Comparison of ENCODE assay signal across 33 cellular contexts in genomic region chr6:145924600-145924999, GRCh38.
"Had no signal": no experiment of that assay in that cellular context is flagged by ENCODE, and none has a peak within 500 bp of the region (broad histone marks: within the 10 kb centered on the region; RNA-seq: fewer than 3 reads in every experiment).

No MANE protein-coding gene starts in this region.

- ATAC-seq: activated CD8-positive, alpha-beta memory T cell treated with anti-CD3 and anti-CD28 coated beads, Interleukin-2, amount 10 ng/mL, durations not matched to agents 7 days and 5 days; activated naive CD8-positive, alpha-beta T cell treated with anti-CD3 and anti-CD28 coated beads, Interleukin-2, amount 50 U/mL, for 24 hours; Right ventricle myocardium inferior had no signal

- FAIRE-seq: bronchial epithelial cell, RCC 7860 had no signal

- DNase-seq: activated B cell treated with CpG ODN at 0.5 μM for 24 hours; activated CD4-positive, alpha-beta memory T cell treated with anti-CD3 and anti-CD28 coated beads, Interleukin-2, amount 10 ng/mL, durations not matched to agents 7 days and 5 days; activated CD4-positive, alpha-beta T cell treated with anti-CD3 and anti-CD28 coated beads for 4 hours; activated CD4-positive, CD25-positive, alpha-beta regulatory T cell treated with anti-CD3 and anti-CD28 coated beads, Interleukin-2, amount 50 U/mL, for 72 hours; activated CD8-positive, alpha-beta memory T cell treated with anti-CD3 and anti-CD28 coated beads for 24 hours; activated CD8-positive, alpha-beta memory T cell treated with anti-CD3 and anti-CD28 coated beads, Interleukin-2, amount 10 ng/mL, durations not matched to agents 7 days and 5 days; activated CD8-positive, alpha-beta memory T cell treated with anti-CD3 and anti-CD28 coated beads, Interleukin-2, amount 50 U/mL, for 48 hours; activated effector memory CD4-positive, alpha-beta T cell treated with Interleukin-2 at 50 U/mL for 16 hours; activated naive CD4-positive, alpha-beta T cell treated with anti-CD3 and anti-CD28 coated beads, Interleukin-2, amount 10 ng/mL, durations not matched to agents 7 days and 5 days; activated naive CD8-positive, alpha-beta T cell treated with anti-CD3 and anti-CD28 coated beads, Interleukin-2, amount 50 U/mL, for 24 hours; activated T-cell treated with anti-CD3 and anti-CD28 coated beads, Interleukin-2, amount 50 U/mL, for 48 hours; anterior cingulate cortex; caudate nucleus; cerebellar nuclear complex; NCI-H1105 treated with DMSO at 0.1 percent for 48 hours; NCI-H1436; NCI-H1694; NCI-H1930; NCI-H2081 treated with DMSO at 0.1 percent for 48 hours; NCI-H226; NCI-H510A; NCI-H526; NCI-H748 treated with DMSO at 0.1 percent for 48 hours; NK-92 treated with Interleukin-12 subunit alpha and Interleukin-12 subunit beta, amount 100 ng/mL, for 24 hours; PC-9; SIG-M5; SW 1271; T-helper 1 cell; T-helper 2 cell; T-helper 9 cell had no signal
